ENCODE assay signal across 8 cellular contexts in genomic region chr2:64522843-64523428, GRCh38. TPM values are rescaled to one million over a fixed set of nuclear protein-coding genes. Genes with fewer than 3 reads are reported as not detected.
DNase-seq lines count a peak whose midpoint lies in the region; ATAC-seq and TF ChIP-seq lines count a peak whose summit lies in the region.

No MANE protein-coding gene starts in this region.

- intact Hi-C loops in activated B cell treated with CpG ODN at 0.5 μM for 24 hours (cut with micrococcal nuclease) = loop anchor here (1.0 to 2.0 kb wide), 5 partner anchors 39 to 1050 kb away; no protein-coding TSS in a partner anchor

- H3K27me3 Mint-ChIP-seq in activated B cell treated with CpG ODN at 0.5 μM for 24 hours = no peaks in the 10 kb centered on the region
- no peaks in the 10 kb centered on the region for H3K27me3 Mint-ChIP-seq in central memory CD8-positive, alpha-beta T cell

- no peaks in the 10 kb centered on the region for H3K9me3 Mint-ChIP-seq in activated B cell treated with CpG ODN at 0.5 μM for 24 hours
- no peaks in the 10 kb centered on the region for H3K9me3 Mint-ChIP-seq in central memory CD8-positive, alpha-beta T cell

- peaks cover 37% of the 10 kb centered on the region for H3K4me1 Mint-ChIP-seq in activated B cell treated with CpG ODN at 0.5 μM for 24 hours
- peaks cover 16% of the 10 kb centered on the region for H3K4me1 Mint-ChIP-seq in central memory CD8-positive, alpha-beta T cell

- DNase-seq in NCI-H226 = peak; percentile 50
- DNase-seq in activated B cell treated with CpG ODN at 0.5 μM for 24 hours = no peak
- peak; percentile 45 to 54 for DNase-seq in central memory CD8-positive, alpha-beta T cell (ENCODE audit: low spot score in 2 of 2)
- DNase-seq in left lobe of liver (ENCODE audit: low spot score) = peak; percentile 67
- peak; percentile 46 to 65 for DNase-seq in stimulated activated CD4-positive, alpha-beta T cell treated with anti-CD3 and anti-CD28 coated beads, Interleukin-1b, Interleukin-23, amount 100 ng/mL, for 4 hours (ENCODE audit: low read depth in 2 of 2)

- H3K36me3 Mint-ChIP-seq in activated B cell treated with CpG ODN at 0.5 μM for 24 hours (ENCODE audit: low read depth) = peaks cover 22% of the 10 kb centered on the region
- peaks cover 20% of the 10 kb centered on the region for H3K36me3 Mint-ChIP-seq in central memory CD8-positive, alpha-beta T cell (ENCODE audit: insufficient read depth)

- H3K27ac ChIP-seq in 22Rv1 = peak overlapping the region; percentile 90

- peak overlapping the region; percentile 98 for H3K4me3 Mint-ChIP-seq in activated B cell treated with CpG ODN at 0.5 μM for 24 hours
- H3K4me3 Mint-ChIP-seq in central memory CD8-positive, alpha-beta T cell = peak overlapping the region; percentile 93

- POLR2A ChIA-PET in activated B cell treated with CpG ODN at 0.5 μM for 24 hours (lab: Charles Lee) = interaction anchor here (0.5 to 5.0 kb wide), 35 partner anchors 11 to 705 kb away, joined by 3 to 50 read pairs (median 7); partner anchors contain the start of genes ACTR2, CEP68, RAB1A and SERTAD2

- ATAC-seq in GM18870 (IDR thresholded peaks at IDR 0.05; ENCODE audit: unreplicated experiment) (peak; percentile 26), activated B cell treated with CpG ODN at 0.5 μM for 24 hours (ENCODE audit: low read depth) (no peak), left lobe of liver (peak; percentile 53), HG02610 (IDR thresholded peaks at IDR 0.05; ENCODE audit: unreplicated experiment) (no peak)
- no peak for ATAC-seq in central memory CD8-positive, alpha-beta T cell (replicated peaks; ENCODE audit: extremely low read depth, poor library complexity, severe bottlenecking)

- TF ChIP-seq CTCF in 22Rv1 (IDR thresholded peaks at IDR 0.05) (peak; percentile 89), activated B cell treated with CpG ODN at 0.5 μM for 24 hours (IDR thresholded peaks at IDR 0.05) (peak; percentile 44)

- peak overlapping the region; percentile 98 for H3K27ac Mint-ChIP-seq in activated B cell treated with CpG ODN at 0.5 μM for 24 hours
- no peak overlapping the region for H3K27ac Mint-ChIP-seq in central memory CD8-positive, alpha-beta T cell (ENCODE audit: low read depth)

- CTCF ChIA-PET in activated B cell treated with CpG ODN at 0.5 μM for 24 hours (lab: Charles Lee) = interaction anchor here (0.6 to 3.5 kb wide), 46 partner anchors 9 to 607 kb away, joined by 3 to 93 read pairs (median 4); partner anchors contain the start of genes RAB1A and SERTAD2

RNA-seq across cellular contexts. Expression of gene AFTPH, which starts 1.2 kb away (rescaled TPM):
- total RNA-seq in activated B cell treated with CpG ODN at 0.5 μM for 24 hours (76.2 and 81.3 TPM in 2 replicates), left lobe of liver (15.2 TPM)

Comparison
In these comparisons a context has a peak if more than half of its experiments do, and no peak if none do; other contexts are left out.
1. ATAC-seq: peak in GM18870 (single experiment) and left lobe of liver (single experiment); none in activated B cell treated with CpG ODN at 0.5 μM for 24 hours (single experiment), central memory CD8-positive, alpha-beta T cell (single experiment) and HG02610 (single experiment).